Comparison of ENCODE assay signal across 2 cellular contexts in the genomic region with DNA sequence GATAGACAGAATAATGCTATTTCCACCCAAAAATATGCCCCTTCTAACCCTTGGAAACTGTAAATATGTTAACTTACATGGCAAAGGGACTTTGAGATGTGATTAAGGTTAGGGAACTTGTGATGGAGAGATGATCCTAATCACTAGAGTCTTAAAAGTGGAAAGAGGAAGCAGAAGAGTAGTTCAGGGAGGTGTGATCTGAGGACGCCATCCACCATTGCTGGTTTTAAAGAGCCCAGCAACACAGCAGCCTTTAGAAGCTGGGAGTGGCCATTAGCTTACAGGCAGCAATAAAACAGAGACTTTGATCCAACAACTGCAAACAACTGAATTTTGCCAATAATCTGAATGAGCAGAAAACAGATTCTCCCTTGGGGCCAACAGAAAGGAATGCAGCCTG.
A peak's percentile ranks its signal among the peaks of the same experiment; 100 is the strongest.
TF ChIP-seq lines count a peak whose summit lies in the region.

No MANE protein-coding gene starts in this region.

TF ChIP-seq in HepG2, 621 proteins besides CTCF, POLR2A, EP300 and RAD21:
- TF ChIP-seq, protein P1, sequence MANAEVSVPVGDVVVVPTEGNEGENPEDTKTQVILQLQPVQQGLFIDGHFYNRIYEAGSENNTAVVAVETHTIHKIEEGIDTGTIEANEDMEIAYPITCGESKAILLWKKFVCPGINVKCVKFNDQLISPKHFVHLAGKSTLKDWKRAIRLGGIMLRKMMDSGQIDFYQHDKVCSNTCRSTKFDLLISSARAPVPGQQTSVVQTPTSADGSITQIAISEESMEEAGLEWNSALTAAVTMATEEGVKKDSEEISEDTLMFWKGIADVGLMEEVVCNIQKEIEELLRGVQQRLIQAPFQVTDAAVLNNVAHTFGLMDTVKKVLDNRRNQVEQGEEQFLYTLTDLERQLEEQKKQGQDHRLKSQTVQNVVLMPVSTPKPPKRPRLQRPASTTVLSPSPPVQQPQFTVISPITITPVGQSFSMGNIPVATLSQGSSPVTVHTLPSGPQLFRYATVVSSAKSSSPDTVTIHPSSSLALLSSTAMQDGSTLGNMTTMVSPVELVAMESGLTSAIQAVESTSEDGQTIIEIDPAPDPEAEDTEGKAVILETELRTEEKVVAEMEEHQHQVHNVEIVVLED (CRISPR knock-in tag; IDR thresholded peaks at IDR 0.05; ENCODE audit: borderline replicate concordance): 0 out of 2 replicates have a peak, but pooled peaks have one; percentile 9
- TF ChIP-seq HOXA5 (CRISPR knock-in tag; IDR thresholded peaks at IDR 0.05): no peak
- TF ChIP-seq PHF20 (CRISPR knock-in tag; IDR thresholded peaks at IDR 0.05): no peak
- no peak for TF ChIP-seq ZFP36L2 (CRISPR knock-in tag; IDR thresholded peaks at IDR 0.05)
- TF ChIP-seq JUN (CRISPR knock-in tag; IDR thresholded peaks at IDR 0.05): no peak
- no peak for TF ChIP-seq SRF (IDR thresholded peaks at IDR 0.05; ENCODE audit: low read depth, low read length)
- TF ChIP-seq, protein P2, sequence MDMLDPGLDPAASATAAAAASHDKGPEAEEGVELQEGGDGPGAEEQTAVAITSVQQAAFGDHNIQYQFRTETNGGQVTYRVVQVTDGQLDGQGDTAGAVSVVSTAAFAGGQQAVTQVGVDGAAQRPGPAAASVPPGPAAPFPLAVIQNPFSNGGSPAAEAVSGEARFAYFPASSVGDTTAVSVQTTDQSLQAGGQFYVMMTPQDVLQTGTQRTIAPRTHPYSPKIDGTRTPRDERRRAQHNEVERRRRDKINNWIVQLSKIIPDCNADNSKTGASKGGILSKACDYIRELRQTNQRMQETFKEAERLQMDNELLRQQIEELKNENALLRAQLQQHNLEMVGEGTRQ (IDR thresholded peaks at IDR 0.05; ENCODE audit: low read depth, low read length): no peak
- TF ChIP-seq, protein P2 (CRISPR knock-in tag; IDR thresholded peaks at IDR 0.05; ENCODE audit: borderline replicate concordance): no peak

TF ChIP-seq in K562, 482 proteins besides CTCF, POLR2A, EP300 and RAD21 (continues in another document):
- TF ChIP-seq ZNF766 (CRISPR knock-in tag; conservative IDR thresholded peaks at IDR 0.05) (peak; percentile 44; the same call in 1 of the 2 replicates), ARID1B (IDR thresholded peaks at IDR 0.05) (0 out of 2 replicates have a peak, but pooled peaks have one; percentile 15), GABPB2 (CRISPR knock-in tag; conservative IDR thresholded peaks at IDR 0.05) (no peak), CXXC5 (CRISPR knock-in tag; IDR thresholded peaks at IDR 0.05) (peak; percentile 37; the same call in 1 of the 2 replicates), SMARCE1 (IDR thresholded peaks at IDR 0.05) (peak; percentile 43; the same call in 1 of the 2 replicates), NR2C2 (CRISPR knock-in tag; IDR thresholded peaks at IDR 0.05) (no peak), NR2C2 (tag; IDR thresholded peaks at IDR 0.05) (peak; percentile 25; the same call in 1 of the 2 replicates), NR2C1 (IDR thresholded peaks at IDR 0.05) (0 out of 2 replicates have a peak, but pooled peaks have one; percentile 29), NR2C1 (tag; IDR thresholded peaks at IDR 0.05) (no peak), MBD2 (IDR thresholded peaks at IDR 0.05; ENCODE audit: borderline replicate concordance, low read depth) (no peak), ZNF384 (IDR thresholded peaks at IDR 0.05; ENCODE audit: low read depth, low read length) (no peak), YY1 (IDR thresholded peaks at IDR 0.05; ENCODE audit: borderline replicate concordance in 1 of 3, control insufficient read depth in 1 of 3, extremely low read depth in 1 of 3, insufficient read depth in 3 of 3, insufficient read length in 1 of 3, insufficient replicate concordance in 2 of 3, low read depth in 1 of 3, low read length in 2 of 3) (peak in 1 of 3 experiments; percentile 63), EHMT2 (IDR thresholded peaks at IDR 0.05) (0 out of 2 replicates have a peak, but pooled peaks have one; percentile 6), NCOA2 (IDR thresholded peaks at IDR 0.05; ENCODE audit: partially characterized antibody in 2 of 2) (no peak), RCOR1 (IDR thresholded peaks at IDR 0.05; ENCODE audit: borderline replicate concordance in 1 of 2, low read depth in 2 of 2, low read length in 2 of 2) (0 out of 4 replicates have a peak, but pooled peaks of 1 of the 2 experiments have one; percentile 39)
- TF ChIP-seq, protein P3, sequence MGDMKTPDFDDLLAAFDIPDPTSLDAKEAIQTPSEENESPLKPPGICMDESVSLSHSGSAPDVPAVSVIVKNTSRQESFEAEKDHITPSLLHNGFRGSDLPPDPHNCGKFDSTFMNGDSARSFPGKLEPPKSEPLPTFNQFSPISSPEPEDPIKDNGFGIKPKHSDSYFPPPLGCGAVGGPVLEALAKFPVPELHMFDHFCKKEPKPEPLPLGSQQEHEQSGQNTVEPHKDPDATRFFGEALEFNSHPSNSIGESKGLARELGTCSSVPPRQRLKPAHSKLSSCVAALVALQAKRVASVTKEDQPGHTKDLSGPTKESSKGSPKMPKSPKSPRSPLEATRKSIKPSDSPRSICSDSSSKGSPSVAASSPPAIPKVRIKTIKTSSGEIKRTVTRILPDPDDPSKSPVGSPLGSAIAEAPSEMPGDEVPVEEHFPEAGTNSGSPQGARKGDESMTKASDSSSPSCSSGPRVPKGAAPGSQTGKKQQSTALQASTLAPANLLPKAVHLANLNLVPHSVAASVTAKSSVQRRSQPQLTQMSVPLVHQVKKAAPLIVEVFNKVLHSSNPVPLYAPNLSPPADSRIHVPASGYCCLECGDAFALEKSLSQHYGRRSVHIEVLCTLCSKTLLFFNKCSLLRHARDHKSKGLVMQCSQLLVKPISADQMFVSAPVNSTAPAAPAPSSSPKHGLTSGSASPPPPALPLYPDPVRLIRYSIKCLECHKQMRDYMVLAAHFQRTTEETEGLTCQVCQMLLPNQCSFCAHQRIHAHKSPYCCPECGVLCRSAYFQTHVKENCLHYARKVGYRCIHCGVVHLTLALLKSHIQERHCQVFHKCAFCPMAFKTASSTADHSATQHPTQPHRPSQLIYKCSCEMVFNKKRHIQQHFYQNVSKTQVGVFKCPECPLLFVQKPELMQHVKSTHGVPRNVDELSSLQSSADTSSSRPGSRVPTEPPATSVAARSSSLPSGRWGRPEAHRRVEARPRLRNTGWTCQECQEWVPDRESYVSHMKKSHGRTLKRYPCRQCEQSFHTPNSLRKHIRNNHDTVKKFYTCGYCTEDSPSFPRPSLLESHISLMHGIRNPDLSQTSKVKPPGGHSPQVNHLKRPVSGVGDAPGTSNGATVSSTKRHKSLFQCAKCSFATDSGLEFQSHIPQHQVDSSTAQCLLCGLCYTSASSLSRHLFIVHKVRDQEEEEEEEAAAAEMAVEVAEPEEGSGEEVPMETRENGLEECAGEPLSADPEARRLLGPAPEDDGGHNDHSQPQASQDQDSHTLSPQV (IDR thresholded peaks at IDR 0.05): peak; percentile 58; the same call in 1 of the 2 replicates
- TF ChIP-seq, protein P4, sequence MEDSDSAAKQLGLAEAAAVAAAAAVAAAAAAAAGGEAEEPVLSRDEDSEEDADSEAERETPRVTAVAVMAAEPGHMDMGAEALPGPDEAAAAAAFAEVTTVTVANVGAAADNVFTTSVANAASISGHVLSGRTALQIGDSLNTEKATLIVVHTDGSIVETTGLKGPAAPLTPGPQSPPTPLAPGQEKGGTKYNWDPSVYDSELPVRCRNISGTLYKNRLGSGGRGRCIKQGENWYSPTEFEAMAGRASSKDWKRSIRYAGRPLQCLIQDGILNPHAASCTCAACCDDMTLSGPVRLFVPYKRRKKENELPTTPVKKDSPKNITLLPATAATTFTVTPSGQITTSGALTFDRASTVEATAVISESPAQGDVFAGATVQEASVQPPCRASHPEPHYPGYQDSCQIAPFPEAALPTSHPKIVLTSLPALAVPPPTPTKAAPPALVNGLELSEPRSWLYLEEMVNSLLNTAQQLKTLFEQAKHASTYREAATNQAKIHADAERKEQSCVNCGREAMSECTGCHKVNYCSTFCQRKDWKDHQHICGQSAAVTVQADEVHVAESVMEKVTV (CRISPR knock-in tag; IDR thresholded peaks at IDR 0.05): 0 out of 2 replicates have a peak, but pooled peaks have one; percentile 4
- TF ChIP-seq, protein P5, sequence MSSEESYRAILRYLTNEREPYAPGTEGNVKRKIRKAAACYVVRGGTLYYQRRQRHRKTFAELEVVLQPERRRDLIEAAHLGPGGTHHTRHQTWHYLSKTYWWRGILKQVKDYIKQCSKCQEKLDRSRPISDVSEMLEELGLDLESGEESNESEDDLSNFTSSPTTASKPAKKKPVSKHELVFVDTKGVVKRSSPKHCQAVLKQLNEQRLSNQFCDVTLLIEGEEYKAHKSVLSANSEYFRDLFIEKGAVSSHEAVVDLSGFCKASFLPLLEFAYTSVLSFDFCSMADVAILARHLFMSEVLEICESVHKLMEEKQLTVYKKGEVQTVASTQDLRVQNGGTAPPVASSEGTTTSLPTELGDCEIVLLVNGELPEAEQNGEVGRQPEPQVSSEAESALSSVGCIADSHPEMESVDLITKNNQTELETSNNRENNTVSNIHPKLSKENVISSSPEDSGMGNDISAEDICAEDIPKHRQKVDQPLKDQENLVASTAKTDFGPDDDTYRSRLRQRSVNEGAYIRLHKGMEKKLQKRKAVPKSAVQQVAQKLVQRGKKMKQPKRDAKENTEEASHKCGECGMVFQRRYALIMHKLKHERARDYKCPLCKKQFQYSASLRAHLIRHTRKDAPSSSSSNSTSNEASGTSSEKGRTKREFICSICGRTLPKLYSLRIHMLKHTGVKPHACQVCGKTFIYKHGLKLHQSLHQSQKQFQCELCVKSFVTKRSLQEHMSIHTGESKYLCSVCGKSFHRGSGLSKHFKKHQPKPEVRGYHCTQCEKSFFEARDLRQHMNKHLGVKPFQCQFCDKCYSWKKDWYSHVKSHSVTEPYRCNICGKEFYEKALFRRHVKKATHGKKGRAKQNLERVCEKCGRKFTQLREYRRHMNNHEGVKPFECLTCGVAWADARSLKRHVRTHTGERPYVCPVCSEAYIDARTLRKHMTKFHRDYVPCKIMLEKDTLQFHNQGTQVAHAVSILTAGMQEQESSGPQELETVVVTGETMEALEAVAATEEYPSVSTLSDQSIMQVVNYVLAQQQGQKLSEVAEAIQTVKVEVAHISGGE (CRISPR knock-in tag; IDR thresholded peaks at IDR 0.05): peak in 1 of 3 experiments; percentile 26; a peak in 1 of 6 replicates
- TF ChIP-seq, protein P6, sequence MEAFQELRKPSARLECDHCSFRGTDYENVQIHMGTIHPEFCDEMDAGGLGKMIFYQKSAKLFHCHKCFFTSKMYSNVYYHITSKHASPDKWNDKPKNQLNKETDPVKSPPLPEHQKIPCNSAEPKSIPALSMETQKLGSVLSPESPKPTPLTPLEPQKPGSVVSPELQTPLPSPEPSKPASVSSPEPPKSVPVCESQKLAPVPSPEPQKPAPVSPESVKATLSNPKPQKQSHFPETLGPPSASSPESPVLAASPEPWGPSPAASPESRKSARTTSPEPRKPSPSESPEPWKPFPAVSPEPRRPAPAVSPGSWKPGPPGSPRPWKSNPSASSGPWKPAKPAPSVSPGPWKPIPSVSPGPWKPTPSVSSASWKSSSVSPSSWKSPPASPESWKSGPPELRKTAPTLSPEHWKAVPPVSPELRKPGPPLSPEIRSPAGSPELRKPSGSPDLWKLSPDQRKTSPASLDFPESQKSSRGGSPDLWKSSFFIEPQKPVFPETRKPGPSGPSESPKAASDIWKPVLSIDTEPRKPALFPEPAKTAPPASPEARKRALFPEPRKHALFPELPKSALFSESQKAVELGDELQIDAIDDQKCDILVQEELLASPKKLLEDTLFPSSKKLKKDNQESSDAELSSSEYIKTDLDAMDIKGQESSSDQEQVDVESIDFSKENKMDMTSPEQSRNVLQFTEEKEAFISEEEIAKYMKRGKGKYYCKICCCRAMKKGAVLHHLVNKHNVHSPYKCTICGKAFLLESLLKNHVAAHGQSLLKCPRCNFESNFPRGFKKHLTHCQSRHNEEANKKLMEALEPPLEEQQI (IDR thresholded peaks at IDR 0.05): peak; percentile 50; the same call in 1 of the 2 replicates
- TF ChIP-seq, protein P7, sequence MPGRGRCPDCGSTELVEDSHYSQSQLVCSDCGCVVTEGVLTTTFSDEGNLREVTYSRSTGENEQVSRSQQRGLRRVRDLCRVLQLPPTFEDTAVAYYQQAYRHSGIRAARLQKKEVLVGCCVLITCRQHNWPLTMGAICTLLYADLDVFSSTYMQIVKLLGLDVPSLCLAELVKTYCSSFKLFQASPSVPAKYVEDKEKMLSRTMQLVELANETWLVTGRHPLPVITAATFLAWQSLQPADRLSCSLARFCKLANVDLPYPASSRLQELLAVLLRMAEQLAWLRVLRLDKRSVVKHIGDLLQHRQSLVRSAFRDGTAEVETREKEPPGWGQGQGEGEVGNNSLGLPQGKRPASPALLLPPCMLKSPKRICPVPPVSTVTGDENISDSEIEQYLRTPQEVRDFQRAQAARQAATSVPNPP (IDR thresholded peaks at IDR 0.05; ENCODE audit: borderline replicate concordance, insufficient read depth, insufficient read length): no peak
- TF ChIP-seq, protein P8, sequence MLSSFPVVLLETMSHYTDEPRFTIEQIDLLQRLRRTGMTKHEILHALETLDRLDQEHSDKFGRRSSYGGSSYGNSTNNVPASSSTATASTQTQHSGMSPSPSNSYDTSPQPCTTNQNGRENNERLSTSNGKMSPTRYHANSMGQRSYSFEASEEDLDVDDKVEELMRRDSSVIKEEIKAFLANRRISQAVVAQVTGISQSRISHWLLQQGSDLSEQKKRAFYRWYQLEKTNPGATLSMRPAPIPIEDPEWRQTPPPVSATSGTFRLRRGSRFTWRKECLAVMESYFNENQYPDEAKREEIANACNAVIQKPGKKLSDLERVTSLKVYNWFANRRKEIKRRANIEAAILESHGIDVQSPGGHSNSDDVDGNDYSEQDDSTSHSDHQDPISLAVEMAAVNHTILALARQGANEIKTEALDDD (IDR thresholded peaks at IDR 0.05): peak; percentile 93
- TF ChIP-seq, protein P9, sequence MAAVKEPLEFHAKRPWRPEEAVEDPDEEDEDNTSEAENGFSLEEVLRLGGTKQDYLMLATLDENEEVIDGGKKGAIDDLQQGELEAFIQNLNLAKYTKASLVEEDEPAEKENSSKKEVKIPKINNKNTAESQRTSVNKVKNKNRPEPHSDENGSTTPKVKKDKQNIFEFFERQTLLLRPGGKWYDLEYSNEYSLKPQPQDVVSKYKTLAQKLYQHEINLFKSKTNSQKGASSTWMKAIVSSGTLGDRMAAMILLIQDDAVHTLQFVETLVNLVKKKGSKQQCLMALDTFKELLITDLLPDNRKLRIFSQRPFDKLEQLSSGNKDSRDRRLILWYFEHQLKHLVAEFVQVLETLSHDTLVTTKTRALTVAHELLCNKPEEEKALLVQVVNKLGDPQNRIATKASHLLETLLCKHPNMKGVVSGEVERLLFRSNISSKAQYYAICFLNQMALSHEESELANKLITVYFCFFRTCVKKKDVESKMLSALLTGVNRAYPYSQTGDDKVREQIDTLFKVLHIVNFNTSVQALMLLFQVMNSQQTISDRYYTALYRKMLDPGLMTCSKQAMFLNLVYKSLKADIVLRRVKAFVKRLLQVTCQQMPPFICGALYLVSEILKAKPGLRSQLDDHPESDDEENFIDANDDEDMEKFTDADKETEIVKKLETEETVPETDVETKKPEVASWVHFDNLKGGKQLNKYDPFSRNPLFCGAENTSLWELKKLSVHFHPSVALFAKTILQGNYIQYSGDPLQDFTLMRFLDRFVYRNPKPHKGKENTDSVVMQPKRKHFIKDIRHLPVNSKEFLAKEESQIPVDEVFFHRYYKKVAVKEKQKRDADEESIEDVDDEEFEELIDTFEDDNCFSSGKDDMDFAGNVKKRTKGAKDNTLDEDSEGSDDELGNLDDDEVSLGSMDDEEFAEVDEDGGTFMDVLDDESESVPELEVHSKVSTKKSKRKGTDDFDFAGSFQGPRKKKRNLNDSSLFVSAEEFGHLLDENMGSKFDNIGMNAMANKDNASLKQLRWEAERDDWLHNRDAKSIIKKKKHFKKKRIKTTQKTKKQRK (IDR thresholded peaks at IDR 0.05; ENCODE audit: borderline replicate concordance, low read depth, low read length): no peak
